14 cellular contexts compared by ENCODE assay signal in the genomic region with DNA sequence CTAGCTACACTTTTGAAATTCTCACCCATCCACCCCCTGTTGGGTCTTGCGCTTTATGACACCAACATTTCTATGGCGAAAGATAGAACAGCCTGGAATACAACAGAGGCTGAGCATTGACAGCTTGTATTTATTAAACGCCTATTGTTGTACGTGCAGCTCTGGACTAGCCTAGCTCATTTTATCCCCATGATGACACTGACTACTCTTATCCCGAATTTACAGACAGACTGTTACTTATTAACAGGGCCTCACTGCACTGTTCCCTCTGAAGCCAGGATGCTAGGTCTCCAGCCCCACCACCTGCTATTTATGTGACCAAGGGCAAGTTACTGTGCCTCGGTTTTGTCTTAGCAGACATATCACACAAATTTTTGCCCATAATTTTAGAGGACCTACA. TPM values are rescaled to one million over a fixed set of nuclear protein-coding genes. Genes with fewer than 3 reads are reported as not detected.
DNase-seq lines count a peak whose midpoint lies in the region; ATAC-seq, FAIRE-seq and TF ChIP-seq lines count a peak whose summit lies in the region.
"Had no signal": no experiment of that assay in that cellular context is flagged by ENCODE, and none has a peak within 500 bp of the region (broad histone marks: within the 10 kb centered on the region; RNA-seq: fewer than 3 reads in every experiment).

No MANE protein-coding gene starts in this region.

- FAIRE-seq in GM12892 (lab: Jason Lieb, UNC) (peak; percentile 40), RCC 7860 (lab: Jason Lieb, UNC) (no peak)

- intact Hi-C loops in CD8-positive, alpha-beta T cell (cut with DNase I, micrococcal nuclease): loop anchor here (1.0 to 10.0 kb wide), 7 partner anchors 91 to 322 kb away; a partner anchor contains a TSS
- intact Hi-C loops in esophagus muscularis mucosa (cut with DNase I): loop anchor here (5.0 kb wide), 1 partner anchor 90 kb away; a partner anchor contains a TSS

- peaks cover 32% of the 10 kb centered on the region for H3K4me1 Mint-ChIP-seq in CD8-positive, alpha-beta T cell (ENCODE audit: low read depth)
- peaks cover 41% of the 10 kb centered on the region for H3K4me1 Mint-ChIP-seq in activated naive CD8-positive, alpha-beta T cell treated with anti-CD3 and anti-CD28 coated beads, Interleukin-2, amount 50 U/mL, for 24 hours
- H3K4me1 Mint-ChIP-seq in naive B cell: peaks cover 24 to 37% (median 35%) of the 10 kb centered on the region in 3 donors

- no peaks in the 10 kb centered on the region for H3K36me3 ChIP-seq in CD8-positive, alpha-beta T cell (ENCODE audit: insufficient read depth, low read length)
- no peaks in the 10 kb centered on the region for H3K36me3 ChIP-seq in esophagus muscularis mucosa
- H3K36me3 ChIP-seq: spleen had no signal

- no peak overlapping the region for H3K4me3 ChIP-seq in CD8-positive, alpha-beta T cell (ENCODE audit: low read depth, low read length)
- H3K4me3 ChIP-seq in esophagus muscularis mucosa: no peak overlapping the region

- CTCF ChIA-PET in CD8-positive, alpha-beta T cell (lab: Charles Lee): interaction anchor here (0.6 kb wide), 1 partner anchor 11 kb away, joined by 3 read pairs; no protein-coding TSS in a partner anchor

- H3K9me3 ChIP-seq in CD8-positive, alpha-beta T cell (ENCODE audit: low read length): no peaks in the 10 kb centered on the region
- H3K9me3 ChIP-seq in esophagus muscularis mucosa: no peaks in the 10 kb centered on the region

- POLR2A ChIA-PET in CD8-positive, alpha-beta T cell (lab: Charles Lee): interaction anchor here (1.0 to 2.3 kb wide), 7 partner anchors 10 to 330 kb away, joined by 4 to 12 read pairs (median 5); a partner anchor contains a TSS

- H3K9me3 Mint-ChIP-seq in CD8-positive, alpha-beta T cell: peaks cover 8% of the 10 kb centered on the region
- H3K9me3 Mint-ChIP-seq in activated naive CD8-positive, alpha-beta T cell treated with anti-CD3 and anti-CD28 coated beads, Interleukin-2, amount 50 U/mL, for 24 hours: peaks cover 12% of the 10 kb centered on the region
- H3K9me3 Mint-ChIP-seq in naive B cell: peaks cover 6 to 19% (median 16%) of the 10 kb centered on the region in 7 donors

- TF ChIP-seq EP300 in esophagus muscularis mucosa (IDR thresholded peaks at IDR 0.05): no peak

- no peaks in the 10 kb centered on the region for H3K27me3 ChIP-seq in CD8-positive, alpha-beta T cell (ENCODE audit: insufficient read depth, low read length)
- H3K27me3 ChIP-seq in esophagus muscularis mucosa: no peaks in the 10 kb centered on the region
- H3K27me3 ChIP-seq: spleen had no signal

- WGBS in esophagus muscularis mucosa: 92% methylated on average over 6 of the region's 6 CpGs

- no peak for DNase-seq in CD8-positive, alpha-beta T cell
- DNase-seq in GM12892 (ENCODE audit: insufficient read length): no peak
- DNase-seq in activated naive CD8-positive, alpha-beta T cell treated with anti-CD3 and anti-CD28 coated beads, Interleukin-2, amount 50 U/mL, for 24 hours: no peak
- no peak for DNase-seq in naive B cell
- DNase-seq in RCC 7860 (ENCODE audit: low spot score): no peak
- no peak for DNase-seq in effector CD8-positive, alpha-beta T cell (lab: John Stamatoyannopoulos, UW)
- DNase-seq in esophagus muscularis mucosa (ENCODE audit: extremely low spot score): no peak
- DNase-seq: activated CD4-positive, CD25-positive, alpha-beta regulatory T cell; caudate nucleus; kidney glomerular epithelial cell; NCI-H1105 treated with DMSO at 0.1 percent for 48 hours; NCI-H345; spleen had no signal

- H3K4me3 Mint-ChIP-seq in CD8-positive, alpha-beta T cell: peak overlapping the region; percentile 93
- peak overlapping the region; percentile 34 for H3K4me3 Mint-ChIP-seq in activated naive CD8-positive, alpha-beta T cell treated with anti-CD3 and anti-CD28 coated beads, Interleukin-2, amount 50 U/mL, for 24 hours
- peak overlapping the region; percentile 13 to 97 (median 90) for H3K4me3 Mint-ChIP-seq in naive B cell

- H3K27ac Mint-ChIP-seq in CD8-positive, alpha-beta T cell: no peak overlapping the region
- peak overlapping the region; percentile 39 for H3K27ac Mint-ChIP-seq in activated naive CD8-positive, alpha-beta T cell treated with anti-CD3 and anti-CD28 coated beads, Interleukin-2, amount 50 U/mL, for 24 hours
- peak overlapping the region; percentile 26 to 95 (median 92) for H3K27ac Mint-ChIP-seq in naive B cell

- peaks cover 1% of the 10 kb centered on the region for H3K36me3 Mint-ChIP-seq in CD8-positive, alpha-beta T cell
- H3K36me3 Mint-ChIP-seq in activated naive CD8-positive, alpha-beta T cell treated with anti-CD3 and anti-CD28 coated beads, Interleukin-2, amount 50 U/mL, for 24 hours (ENCODE audit: low read depth): peaks cover 22% of the 10 kb centered on the region
- peaks cover 7 to 10% of the 10 kb centered on the region in 2 donors for H3K36me3 Mint-ChIP-seq in naive B cell

- no peak overlapping the region for H3K27ac ChIP-seq in CD8-positive, alpha-beta T cell (ENCODE audit: low read depth, low read length)
- H3K27ac ChIP-seq in esophagus muscularis mucosa (replicated peaks in 1 of 4): no peak overlapping the region

- no peaks in the 10 kb centered on the region for H3K27me3 Mint-ChIP-seq in CD8-positive, alpha-beta T cell (ENCODE audit: low read depth)
- no peaks in the 10 kb centered on the region for H3K27me3 Mint-ChIP-seq in activated naive CD8-positive, alpha-beta T cell treated with anti-CD3 and anti-CD28 coated beads, Interleukin-2, amount 50 U/mL, for 24 hours
- H3K27me3 Mint-ChIP-seq in naive B cell: no peaks in the 10 kb centered on the region

- ATAC-seq in CD8-positive, alpha-beta T cell: no peak
- no peak for ATAC-seq in activated naive CD8-positive, alpha-beta T cell treated with anti-CD3 and anti-CD28 coated beads, Interleukin-2, amount 50 U/mL, for 24 hours
- ATAC-seq in naive B cell (ENCODE audit: low read depth in 2 of 2) (no peak), HG03045 (IDR thresholded peaks at IDR 0.05; ENCODE audit: unreplicated experiment) (no peak)

- TF ChIP-seq POLR2A in GM12892 (IDR thresholded peaks at IDR 0.05; ENCODE audit: low read depth, low read length): no peak
- no peak for TF ChIP-seq POLR2A in esophagus muscularis mucosa (IDR thresholded peaks at IDR 0.05; ENCODE audit: low read depth)

- TF ChIP-seq CTCF in CD8-positive, alpha-beta T cell (IDR thresholded peaks at IDR 0.05): no peak
- TF ChIP-seq CTCF in esophagus muscularis mucosa (IDR thresholded peaks at IDR 0.05): no peak

- peaks cover 18% of the 10 kb centered on the region for H3K4me1 ChIP-seq in CD8-positive, alpha-beta T cell (ENCODE audit: insufficient read depth, low read length)
- peaks cover 13 to 36% (median 30%) of the 10 kb centered on the region in 4 donors for H3K4me1 ChIP-seq in esophagus muscularis mucosa

RNA-seq across cellular contexts. Expression of a gene that starts 1.0 kb away (rescaled TPM):
- 10 to 100 TPM; 82.2 to 89.8 TPM for total RNA-seq in CD8-positive, alpha-beta T cell
- polyA plus RNA-seq in GM12892 (2012; ENCODE audit: missing spikeins): 27.8 TPM
- 10 to 100 TPM in 5 of 6 donors, 1 to 10 TPM in 1; 9.0 to 54.7 (median 37.9) TPM for polyA plus RNA-seq in naive B cell (ENCODE audit: low read depth in 6 of 6)
- total RNA-seq in esophagus muscularis mucosa: 10 to 100 TPM; 30.6 to 37.4 (median 33.9) TPM

RNA-seq across cellular contexts. Expression of a gene that starts 39.6 kb away (rescaled TPM):
- under 1 TPM; 0.05 to 0.06 TPM for total RNA-seq in CD8-positive, alpha-beta T cell
- 0.15 TPM for polyA plus RNA-seq in GM12892 (2012; ENCODE audit: missing spikeins)
- polyA plus RNA-seq in naive B cell (ENCODE audit: low read depth in 6 of 6): under 1 TPM in 5 of 6 donors, not detected in 1; 0.10 to 0.34 (median 0.21) TPM
- under 1 TPM in 1 of 4 donors, not detected in 3; under 0.01 TPM for total RNA-seq in esophagus muscularis mucosa
- polyA plus RNA-seq: spleen had no signal

Comparison
In these comparisons a context has a peak if more than half of its experiments do, and no peak if none do; other contexts are left out.
1. H3K4me3 Mint-ChIP-seq: peak in every context shown above with its lines; median percentile 93 in CD8-positive, alpha-beta T cell; 90 in naive B cell; 34 in activated naive CD8-positive, alpha-beta T cell treated with anti-CD3 and anti-CD28 coated beads, Interleukin-2, amount 50 U/mL, for 24 hours.